Comparison of ENCODE assay signal across 36 cellular contexts in the genomic region with DNA sequence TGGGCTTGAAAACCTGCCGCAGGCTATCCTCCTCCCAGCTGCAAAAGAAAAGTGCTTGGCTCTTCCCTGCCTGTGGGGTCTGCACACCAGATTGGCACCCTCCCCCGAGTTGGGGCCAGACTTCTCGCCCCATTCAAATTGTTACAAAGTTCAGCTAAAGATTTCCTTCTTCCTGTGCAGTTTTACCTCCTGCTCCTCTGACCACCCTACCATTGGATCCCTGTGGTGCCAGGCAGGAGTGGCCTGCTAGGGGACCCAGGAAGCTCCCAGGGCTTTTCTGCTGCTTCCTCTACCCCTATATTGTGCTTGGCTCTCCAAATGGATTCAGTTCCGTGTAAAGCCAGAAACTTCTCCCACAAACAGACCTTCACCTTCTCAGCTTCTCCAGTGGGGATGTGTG.
"Had no signal": no experiment of that assay in that cellular context is flagged by ENCODE, and none has a peak within 500 bp of the region (broad histone marks: within the 10 kb centered on the region; RNA-seq: fewer than 3 reads in every experiment).

No MANE protein-coding gene starts in this region.

- H3K27me3 ChIP-seq: adrenal gland, body of pancreas, brain microvascular endothelial cell, breast epithelium had no signal

- H3K4me1 Mint-ChIP-seq: activated B cell treated with CpG ODN at 0.5 μM for 24 hours; activated CD4-positive, alpha-beta T cell treated with anti-CD3 and anti-CD28 coated beads, Interleukin-2, amount 10 ng/mL, durations not matched to agents 24 days and 14 days; activated naive CD8-positive, alpha-beta T cell treated with anti-CD3 and anti-CD28 coated beads for 36 hours; activated T-helper 17 cell treated with anti-CD3 and anti-CD28 coated beads, Interleukin-2, amount 50 U/mL, for 72 hours; central memory CD8-positive, alpha-beta T cell had no signal

- H3K4me3 Mint-ChIP-seq: activated B cell treated with CpG ODN at 0.5 μM for 24 hours; activated CD4-positive, alpha-beta memory T cell treated with anti-CD3 and anti-CD28 coated beads for 36 hours; activated CD4-positive, alpha-beta T cell treated with anti-CD3 and anti-CD28 coated beads, Interleukin-2, amount 10 ng/mL, durations not matched to agents 24 days and 14 days; activated CD8-positive, alpha-beta T cell treated with anti-CD3 and anti-CD28 coated beads for 36 hours; activated naive CD4-positive, alpha-beta T cell treated with anti-CD3 and anti-CD28 coated beads for 36 hours; activated naive CD8-positive, alpha-beta T cell treated with anti-CD3 and anti-CD28 coated beads for 36 hours; activated T-cell treated with anti-CD3 and anti-CD28 coated beads, Interleukin-2, amount 50 U/mL, for 4 hours; activated T-cell treated with anti-CD3 and anti-CD28 coated beads, Interleukin-2, amount 50 U/mL, for 72 hours; activated T-helper 1 cell treated with anti-CD3 and anti-CD28 coated beads, Interleukin-12 subunit alpha, Interleukin-12 subunit beta, Interleukin-2, Interleukin-4 antibody, amounts not matched to agents 30 ng/mL and 10 ng/mL and 1 ng/mL, durations not matched to agents 14 hours and 24 hours and 36 hours; activated T-helper 17 cell treated with anti-CD3 and anti-CD28 coated beads, Interleukin-2, amount 50 U/mL, for 72 hours; central memory CD8-positive, alpha-beta T cell; T-helper 1 cell treated with Interleukin-12 subunit alpha and Interleukin-12 subunit beta and Interleukin-4 antibody, amounts not matched to agents 30 μg/mL and 1 μg/mL, for 36 hours; T-helper 2 cell treated with Interferon-gamma antibody and Interleukin-4, amounts not matched to agents 5 μg/mL and 100 μg/mL, for 36 hours had no signal

- H3K4me3 ChIP-seq: adrenal gland, body of pancreas, breast epithelium had no signal

- H3K36me3 Mint-ChIP-seq: activated CD4-positive, alpha-beta memory T cell treated with anti-CD3 and anti-CD28 coated beads for 36 hours; activated naive CD8-positive, alpha-beta T cell treated with anti-CD3 and anti-CD28 coated beads for 36 hours had no signal

- H3K9me3 ChIP-seq: adrenal gland, body of pancreas, breast epithelium had no signal

- H3K4me1 ChIP-seq: adrenal gland, body of pancreas, breast epithelium had no signal

- ATAC-seq: activated CD8-positive, alpha-beta T cell treated with anti-CD3 and anti-CD28 coated beads for 36 hours; activated naive CD4-positive, alpha-beta T cell treated with anti-CD3 and anti-CD28 coated beads, Interleukin-2, amount 50 U/mL, for 72 hours; activated T-cell treated with anti-CD3 and anti-CD28 coated beads, Interleukin-2, amount 50 U/mL, for 4 hours; activated T-cell treated with anti-CD3 and anti-CD28 coated beads, Interleukin-2, amount 50 U/mL, for 72 hours; activated T-helper 17 cell treated with anti-CD3 and anti-CD28 coated beads, Interleukin-2, amount 50 U/mL, for 72 hours; body of pancreas had no signal

- H3K27ac ChIP-seq: adrenal gland, body of pancreas, brain microvascular endothelial cell, breast epithelium, VCaP had no signal

- H3K9me3 Mint-ChIP-seq: activated B cell treated with CpG ODN at 0.5 μM for 24 hours; activated CD4-positive, alpha-beta memory T cell treated with anti-CD3 and anti-CD28 coated beads for 36 hours; activated CD4-positive, alpha-beta T cell treated with anti-CD3 and anti-CD28 coated beads, Interleukin-2, amount 10 ng/mL, durations not matched to agents 24 days and 14 days; activated naive CD4-positive, alpha-beta T cell treated with anti-CD3 and anti-CD28 coated beads for 36 hours; activated naive CD4-positive, alpha-beta T cell treated with anti-CD3 and anti-CD28 coated beads, Interleukin-2, amount 50 U/mL, for 72 hours; activated naive CD8-positive, alpha-beta T cell treated with anti-CD3 and anti-CD28 coated beads for 36 hours; activated T-cell treated with anti-CD3 and anti-CD28 coated beads, Interleukin-2, amount 50 U/mL, for 4 hours; activated T-helper 1 cell treated with anti-CD3 and anti-CD28 coated beads, Interleukin-12 subunit alpha, Interleukin-12 subunit beta, Interleukin-2, Interleukin-4 antibody, amounts not matched to agents 30 ng/mL and 10 ng/mL and 1 ng/mL, durations not matched to agents 14 hours and 24 hours and 36 hours; activated T-helper 17 cell treated with anti-CD3 and anti-CD28 coated beads, Interleukin-2, amount 50 U/mL, for 72 hours; central memory CD8-positive, alpha-beta T cell; T-helper 1 cell treated with Interleukin-12 subunit alpha and Interleukin-12 subunit beta and Interleukin-4 antibody, amounts not matched to agents 30 μg/mL and 1 μg/mL, for 36 hours; T-helper 2 cell treated with Interferon-gamma antibody and Interleukin-4, amounts not matched to agents 5 μg/mL and 100 μg/mL, for 36 hours had no signal

- DNase-seq: activated B cell treated with CpG ODN at 0.5 μM for 24 hours; activated CD4-positive, alpha-beta memory T cell treated with anti-CD3 and anti-CD28 coated beads for 36 hours; activated CD4-positive, alpha-beta T cell treated with anti-CD3 and anti-CD28 coated beads for 4 hours; activated CD4-positive, alpha-beta T cell treated with anti-CD3 and anti-CD28 coated beads, Interleukin-2, amount 10 ng/mL, durations not matched to agents 24 days and 14 days; activated CD4-positive, alpha-beta T cell treated with anti-CD3 and anti-CD28 coated beads, Interleukin-2, amount 50 U/mL, for 1 hour; activated CD4-positive, alpha-beta T cell treated with anti-CD3 and anti-CD28 coated beads, Interleukin-2, amount 50 U/mL, for 4 hours; activated CD4-positive, CD25-positive, alpha-beta regulatory T cell treated with anti-CD3 and anti-CD28 coated beads, Interleukin-2, amount 50 U/mL, for 72 hours; activated CD8-positive, alpha-beta memory T cell treated with anti-CD3 and anti-CD28 coated beads, Interleukin-2, amount 50 U/mL, for 4 hours; activated CD8-positive, alpha-beta T cell treated with anti-CD3 and anti-CD28 coated beads for 36 hours; activated effector memory CD4-positive, alpha-beta T cell treated with anti-CD3 and anti-CD28 coated beads, Interleukin-2, amount 50 U/mL, for 16 hours; activated gamma-delta T cell treated with Interleukin-2 at 50 U/mL for 16 hours; activated naive CD4-positive, alpha-beta T cell; activated naive CD4-positive, alpha-beta T cell treated with anti-CD3 and anti-CD28 coated beads for 36 hours; activated naive CD4-positive, alpha-beta T cell treated with anti-CD3 and anti-CD28 coated beads, Interleukin-2, amount 50 U/mL, for 16 hours; activated naive CD8-positive, alpha-beta T cell treated with anti-CD3 and anti-CD28 coated beads for 36 hours; activated T-cell treated with anti-CD3 and anti-CD28 coated beads for 4 hours; activated T-cell treated with anti-CD3 and anti-CD28 coated beads, Interleukin-2, amount 50 U/mL, for 1 hour; activated T-cell treated with anti-CD3 and anti-CD28 coated beads, Interleukin-2, amount 50 U/mL, for 4 hours; activated T-cell treated with anti-CD3 and anti-CD28 coated beads, Interleukin-2, amount 50 U/mL, for 72 hours; adrenal gland; amniotic stem cell; aorta; body of pancreas; brain microvascular endothelial cell; cerebellar nuclear complex; T-helper 1 cell; T-helper 2 cell; T-helper 9 cell had no signal

- H3K27ac Mint-ChIP-seq: activated B cell treated with CpG ODN at 0.5 μM for 24 hours; activated CD4-positive, alpha-beta memory T cell treated with anti-CD3 and anti-CD28 coated beads for 36 hours; activated CD4-positive, alpha-beta T cell treated with anti-CD3 and anti-CD28 coated beads, Interleukin-2, amount 10 ng/mL, durations not matched to agents 24 days and 14 days; activated CD8-positive, alpha-beta T cell treated with anti-CD3 and anti-CD28 coated beads for 36 hours; activated naive CD4-positive, alpha-beta T cell treated with anti-CD3 and anti-CD28 coated beads for 36 hours; activated naive CD4-positive, alpha-beta T cell treated with anti-CD3 and anti-CD28 coated beads, Interleukin-2, amount 50 U/mL, for 72 hours; activated naive CD8-positive, alpha-beta T cell treated with anti-CD3 and anti-CD28 coated beads for 36 hours; activated T-cell treated with anti-CD3 and anti-CD28 coated beads, Interleukin-2, amount 50 U/mL, for 72 hours; activated T-helper 1 cell treated with anti-CD3 and anti-CD28 coated beads, Interleukin-12 subunit alpha, Interleukin-12 subunit beta, Interleukin-2, Interleukin-4 antibody, amounts not matched to agents 30 ng/mL and 10 ng/mL and 1 ng/mL, durations not matched to agents 14 hours and 24 hours and 36 hours; activated T-helper 17 cell treated with anti-CD3 and anti-CD28 coated beads, Interleukin-2, amount 50 U/mL, for 72 hours; T-helper 1 cell treated with Interleukin-12 subunit alpha and Interleukin-12 subunit beta and Interleukin-4 antibody, amounts not matched to agents 30 μg/mL and 1 μg/mL, for 36 hours; T-helper 2 cell treated with Interferon-gamma antibody and Interleukin-4, amounts not matched to agents 5 μg/mL and 100 μg/mL, for 36 hours had no signal

- H3K36me3 ChIP-seq: adrenal gland, brain microvascular endothelial cell, breast epithelium had no signal
